ENCODE assay signal across 19 cellular contexts in genomic region chr1:91559838-91560514, GRCh38. TPM values are rescaled to one million over a fixed set of nuclear protein-coding genes. Genes with fewer than 3 reads are reported as not detected.
DNase-seq lines count a peak whose midpoint lies in the region; ATAC-seq and TF ChIP-seq lines count a peak whose summit lies in the region.
"Had no signal": no experiment of that assay in that cellular context is flagged by ENCODE, and none has a peak within 500 bp of the region (broad histone marks: within the 10 kb centered on the region; RNA-seq: fewer than 3 reads in every experiment).

No MANE protein-coding gene starts in this region.

- no peaks in the 10 kb centered on the region for H3K27me3 Mint-ChIP-seq in activated T-cell treated with anti-CD3 and anti-CD28 coated beads, Interleukin-2, amount 50 U/mL, for 24 hours
- no peaks in the 10 kb centered on the region for H3K27me3 Mint-ChIP-seq in T-helper 17 cell
- H3K27me3 Mint-ChIP-seq in effector memory CD8-positive, alpha-beta T cell = no peaks in the 10 kb centered on the region

- WGBS in upper lobe of left lung, 2 donors = 28 to 66% methylated on average over 3 to 4 of the region's 4 CpGs

- peaks cover 14 to 31% (median 21%) of the 10 kb centered on the region in 4 donors for H3K4me1 ChIP-seq in upper lobe of left lung

- H3K4me1 Mint-ChIP-seq in activated T-cell treated with anti-CD3 and anti-CD28 coated beads, Interleukin-2, amount 50 U/mL, for 24 hours (ENCODE audit: low read depth) = peaks cover 70% of the 10 kb centered on the region
- H3K4me1 Mint-ChIP-seq in T-helper 17 cell = peaks cover 53% of the 10 kb centered on the region
- H3K4me1 Mint-ChIP-seq in effector memory CD8-positive, alpha-beta T cell (ENCODE audit: low read depth in 2 of 2) = peaks cover 51 to 65% of the 10 kb centered on the region in 2 donors
- H3K4me1 Mint-ChIP-seq: stimulated activated memory B cell treated with anti-CD40 and anti-IgM and Interleukin-4, amounts not matched to agents 10 μg/mL and 1 μg/mL and 100 μg/mL, for 72 hours had no signal

- no peak overlapping the region for H3K4me3 Mint-ChIP-seq in activated T-cell treated with anti-CD3 and anti-CD28 coated beads, Interleukin-2, amount 50 U/mL, for 24 hours
- H3K4me3 Mint-ChIP-seq in T-helper 17 cell = peak overlapping the region; percentile 74
- H3K4me3 Mint-ChIP-seq in effector memory CD8-positive, alpha-beta T cell = peak overlapping the region; percentile 68 to 72
- H3K4me3 Mint-ChIP-seq: neural progenitor cell; stimulated activated memory B cell treated with anti-CD40 and anti-IgM and Interleukin-4, amounts not matched to agents 10 μg/mL and 1 μg/mL and 100 μg/mL, for 72 hours had no signal

- peaks cover 4% of the 10 kb centered on the region for H3K9me3 ChIP-seq in T-helper 17 cell (ENCODE audit: control insufficient read depth, low read length, poor library complexity, severe bottlenecking)
- H3K9me3 ChIP-seq in upper lobe of left lung = no peaks in the 10 kb centered on the region
- H3K9me3 ChIP-seq: MG63, transverse colon had no signal

- peak overlapping the region; percentile 81 for H3K27ac Mint-ChIP-seq in activated T-cell treated with anti-CD3 and anti-CD28 coated beads, Interleukin-2, amount 50 U/mL, for 24 hours
- peak overlapping the region; percentile 97 for H3K27ac Mint-ChIP-seq in T-helper 17 cell
- H3K27ac Mint-ChIP-seq in effector memory CD8-positive, alpha-beta T cell = peak overlapping the region; percentile 92 to 97
- H3K27ac Mint-ChIP-seq: neural progenitor cell; stimulated activated memory B cell treated with anti-CD40 and anti-IgM and Interleukin-4, amounts not matched to agents 10 μg/mL and 1 μg/mL and 100 μg/mL, for 72 hours had no signal

- no peak for TF ChIP-seq CTCF in upper lobe of left lung (IDR thresholded peaks at IDR 0.05)

- no peaks in the 10 kb centered on the region for H3K36me3 ChIP-seq in upper lobe of left lung
- H3K36me3 ChIP-seq: MG63, neural progenitor cell, transverse colon had no signal

- H3K27ac ChIP-seq in upper lobe of left lung = peak overlapping the region in 3 of 4 donors; percentile 31 to 56 (median 53)
- H3K27ac ChIP-seq: neural progenitor cell, transverse colon had no signal

- H3K9me3 Mint-ChIP-seq in activated T-cell treated with anti-CD3 and anti-CD28 coated beads, Interleukin-2, amount 50 U/mL, for 24 hours = peaks cover 10% of the 10 kb centered on the region
- peaks cover 0 to 3% of the 10 kb centered on the region in 2 donors for H3K9me3 Mint-ChIP-seq in effector memory CD8-positive, alpha-beta T cell

- H3K4me3 ChIP-seq in upper lobe of left lung = no peak overlapping the region
- H3K4me3 ChIP-seq: MG63, neural progenitor cell, transverse colon had no signal

- TF ChIP-seq EP300 in upper lobe of left lung (IDR thresholded peaks at IDR 0.05) = no peak

- TF ChIP-seq POLR2A in upper lobe of left lung (IDR thresholded peaks at IDR 0.05) = no peak

- no peak for ATAC-seq in T-helper 17 cell
- ATAC-seq in effector memory CD8-positive, alpha-beta T cell (replicated peaks) = peak; percentile 27
- peak in 1 of 2 donors; percentile 35 for ATAC-seq in upper lobe of left lung (ENCODE audit: low FRiP score in 2 of 2)
- ATAC-seq: HepG2; stimulated activated memory B cell treated with anti-CD40 and anti-IgM and Interleukin-4, amounts not matched to agents 10 μg/mL and 1 μg/mL and 100 μg/mL, for 72 hours had no signal

- peak; percentile 43 for DNase-seq in activated T-cell treated with anti-CD3 and anti-CD28 coated beads, Interleukin-2, amount 50 U/mL, for 24 hours
- no peak for DNase-seq in activated T-cell treated with anti-CD3 and anti-CD28 coated beads, Interleukin-2, amount 50 U/mL, for 1 hour
- no peak for DNase-seq in T-helper 17 cell
- peak in 1 of 3 experiments; percentile 17 for DNase-seq in effector memory CD8-positive, alpha-beta T cell
- no peak for DNase-seq in upper lobe of left lung
- no peak for DNase-seq in NCI-H510A treated with DMSO at 0.1 percent for 48 hours (lab: John Stamatoyannopoulos, UW)
- DNase-seq in head of caudate nucleus = no peak
- no peak for DNase-seq in NAMALWA (ENCODE audit: low spot score)
- DNase-seq: aorta, COR-L47, mesendoderm, MG63, NCI-H187, NCI-H345, SW 1271, transverse colon had no signal

- peaks cover 5% of the 10 kb centered on the region for H3K36me3 Mint-ChIP-seq in activated T-cell treated with anti-CD3 and anti-CD28 coated beads, Interleukin-2, amount 50 U/mL, for 24 hours (ENCODE audit: low read depth)
- no peaks in the 10 kb centered on the region for H3K36me3 Mint-ChIP-seq in T-helper 17 cell (ENCODE audit: low read depth)
- peaks cover 6% of the 10 kb centered on the region for H3K36me3 Mint-ChIP-seq in effector memory CD8-positive, alpha-beta T cell (ENCODE audit: insufficient read depth)
- H3K36me3 Mint-ChIP-seq: stimulated activated memory B cell treated with anti-CD40 and anti-IgM and Interleukin-4, amounts not matched to agents 10 μg/mL and 1 μg/mL and 100 μg/mL, for 72 hours had no signal

- no peaks in the 10 kb centered on the region for H3K27me3 ChIP-seq in upper lobe of left lung
- H3K27me3 ChIP-seq: MG63, neural progenitor cell, transverse colon had no signal

- intact Hi-C loops in head of caudate nucleus (cut with DNase I) = no loop called here

RNA-seq across cellular contexts. Expression of gene CDC7, which starts 59.3 kb away (rescaled TPM):
- total RNA-seq in T-helper 17 cell (1 to 10 TPM; 5.2 to 6.5 TPM), upper lobe of left lung (1 to 10 TPM; 1.6 to 6.2 (median 2.6) TPM)
